In the genomic region with DNA sequence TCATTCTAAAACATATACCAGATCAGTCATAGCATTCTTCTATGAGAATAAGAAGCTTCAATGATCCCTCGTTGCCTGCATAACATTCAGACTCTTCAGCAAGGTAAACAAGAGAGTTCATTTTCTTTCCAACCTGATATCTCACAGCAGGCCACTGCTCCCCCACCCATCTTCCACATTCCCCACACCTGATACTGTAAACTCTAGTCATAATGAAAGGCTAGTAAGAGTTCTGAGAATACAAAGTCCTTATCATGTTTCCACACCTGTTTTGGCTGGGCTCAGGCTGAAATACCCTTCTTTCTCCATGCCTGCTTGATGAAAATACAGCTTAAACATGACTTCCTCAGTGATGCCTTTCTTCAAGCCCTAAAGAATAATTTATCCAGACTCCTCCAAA, we compare ENCODE assay signal across 13 cellular contexts. TPM values are rescaled to one million over a fixed set of nuclear protein-coding genes. Genes with fewer than 3 reads are reported as not detected.
DNase-seq lines count a peak whose midpoint lies in the region; ATAC-seq and TF ChIP-seq lines count a peak whose summit lies in the region.
"Had no signal": no experiment of that assay in that cellular context is flagged by ENCODE, and none has a peak within 500 bp of the region (broad histone marks: within the 10 kb centered on the region; RNA-seq: fewer than 3 reads in every experiment).

No MANE protein-coding gene starts in this region.

- peak; percentile 47 for TF ChIP-seq POLR2A in erythroblast (IDR thresholded peaks at IDR 0.05; ENCODE audit: low read length)

- peaks cover 33% of the 10 kb centered on the region for H3K4me1 Mint-ChIP-seq in stimulated activated naive CD8-positive, alpha-beta T cell treated with anti-CD3 and anti-CD28 coated beads, Interleukin-15, amount 100 ng/mL, for 72 hours

- no peak overlapping the region for H3K27ac Mint-ChIP-seq in stimulated activated naive CD8-positive, alpha-beta T cell treated with anti-CD3 and anti-CD28 coated beads, Interleukin-15, amount 100 ng/mL, for 72 hours

- H3K9me3 Mint-ChIP-seq in stimulated activated naive CD8-positive, alpha-beta T cell treated with anti-CD3 and anti-CD28 coated beads, Interleukin-15, amount 100 ng/mL, for 72 hours: no peaks in the 10 kb centered on the region

- no peaks in the 10 kb centered on the region for H3K27me3 ChIP-seq in H7 (ENCODE audit: control insufficient read depth, insufficient read depth, low read length)
- H3K27me3 ChIP-seq: gastrocnemius medialis, SJSA1 had no signal

- H3K27me3 Mint-ChIP-seq in stimulated activated naive CD8-positive, alpha-beta T cell treated with anti-CD3 and anti-CD28 coated beads, Interleukin-15, amount 100 ng/mL, for 72 hours: no peaks in the 10 kb centered on the region

- H3K4me3 ChIP-seq in H7 (ENCODE audit: insufficient read depth, low read depth, low read length): no peak overlapping the region
- H3K4me3 ChIP-seq: gastrocnemius medialis, SJSA1 had no signal

- peak overlapping the region; percentile 78 to 83 for H3K4me3 Mint-ChIP-seq in stimulated activated naive CD8-positive, alpha-beta T cell treated with anti-CD3 and anti-CD28 coated beads, Interleukin-15, amount 100 ng/mL, for 72 hours

- no peaks in the 10 kb centered on the region for H3K36me3 ChIP-seq in H7 (replicated peaks; ENCODE audit: control insufficient read depth, insufficient read depth, low read length)
- H3K36me3 ChIP-seq: gastrocnemius medialis had no signal

- no peak for ATAC-seq in stimulated activated naive CD8-positive, alpha-beta T cell treated with anti-CD3 and anti-CD28 coated beads, Interleukin-15, amount 100 ng/mL, for 72 hours
- no peak for ATAC-seq in stimulated activated naive CD8-positive, alpha-beta T cell treated with anti-CD3 and anti-CD28 coated beads, Interleukin-15, Interleukin-2, amounts not matched to agents 100 U/mL and 50 U/mL, for 24 hours
- no peak for ATAC-seq in HG03108 (IDR thresholded peaks at IDR 0.05; ENCODE audit: unreplicated experiment)
- ATAC-seq: gastrocnemius medialis had no signal

- no peak for DNase-seq in stimulated activated naive CD8-positive, alpha-beta T cell treated with anti-CD3 and anti-CD28 coated beads, Interleukin-15, amount 100 ng/mL, for 72 hours
- DNase-seq in stimulated activated naive CD8-positive, alpha-beta T cell treated with anti-CD3 and anti-CD28 coated beads, Interleukin-15, Interleukin-2, amounts not matched to agents 100 U/mL and 50 U/mL, for 24 hours: no peak
- DNase-seq in OCI-M1 (lab: John Stamatoyannopoulos, UW) (peak; percentile 54), erythroblast (lab: John Stamatoyannopoulos, UW) (peak; percentile 87 to 91), RPMI8226 (no peak), hippocampal formation (lab: John Stamatoyannopoulos, UW) (no peak), H7 (no peak)
- DNase-seq: gastrocnemius medialis; KBM-7; NCI-H1930; stimulated activated CD4-positive, alpha-beta T cell treated with anti-CD3 and anti-CD28 coated beads, Interleukin-2, amount 100 ng/mL, for 24 hours had no signal

RNA-seq across cellular contexts. Expression of gene AASDH, which starts 2.3 kb away (rescaled TPM):
- total RNA-seq in H7 (2014; rRNA removed; shearing (Covaris generic)): 11.4 and 16.5 TPM in 2 replicates

RNA-seq across cellular contexts. Expression of gene PPAT, which starts 45.9 kb away (rescaled TPM):
- 68.5 and 92.7 TPM in 2 replicates for total RNA-seq in H7 (2014; rRNA removed; shearing (Covaris generic))

RNA-seq across cellular contexts. Expression of gene PAICS, which starts 46.5 kb away (rescaled TPM):
- total RNA-seq in H7 (2014; rRNA removed; shearing (Covaris generic)): 192 and 207 TPM in 2 replicates

Comparison
In these comparisons a context has a peak if more than half of its experiments do, and no peak if none do; other contexts are left out.
1. DNase-seq: peak in OCI-M1 (single experiment) and erythroblast (2 of 2); none in stimulated activated naive CD8-positive, alpha-beta T cell treated with anti-CD3 and anti-CD28 coated beads, Interleukin-15, amount 100 ng/mL, for 72 hours (0 of 2), stimulated activated naive CD8-positive, alpha-beta T cell treated with anti-CD3 and anti-CD28 coated beads, Interleukin-15, Interleukin-2, amounts not matched to agents 100 U/mL and 50 U/mL, for 24 hours (single experiment), RPMI8226 (single experiment), hippocampal formation (0 of 2) and H7 (single experiment).